1 cellular context compared by ENCODE assay signal in genomic region chr17:28189667-28190066, GRCh38.
TF ChIP-seq lines count a peak whose summit lies in the region.

No MANE protein-coding gene starts in this region.

TF ChIP-seq in GM23338, 12 proteins besides CTCF, POLR2A, EP300 and RAD21 (continued from another document):
- TF ChIP-seq, protein P1, sequence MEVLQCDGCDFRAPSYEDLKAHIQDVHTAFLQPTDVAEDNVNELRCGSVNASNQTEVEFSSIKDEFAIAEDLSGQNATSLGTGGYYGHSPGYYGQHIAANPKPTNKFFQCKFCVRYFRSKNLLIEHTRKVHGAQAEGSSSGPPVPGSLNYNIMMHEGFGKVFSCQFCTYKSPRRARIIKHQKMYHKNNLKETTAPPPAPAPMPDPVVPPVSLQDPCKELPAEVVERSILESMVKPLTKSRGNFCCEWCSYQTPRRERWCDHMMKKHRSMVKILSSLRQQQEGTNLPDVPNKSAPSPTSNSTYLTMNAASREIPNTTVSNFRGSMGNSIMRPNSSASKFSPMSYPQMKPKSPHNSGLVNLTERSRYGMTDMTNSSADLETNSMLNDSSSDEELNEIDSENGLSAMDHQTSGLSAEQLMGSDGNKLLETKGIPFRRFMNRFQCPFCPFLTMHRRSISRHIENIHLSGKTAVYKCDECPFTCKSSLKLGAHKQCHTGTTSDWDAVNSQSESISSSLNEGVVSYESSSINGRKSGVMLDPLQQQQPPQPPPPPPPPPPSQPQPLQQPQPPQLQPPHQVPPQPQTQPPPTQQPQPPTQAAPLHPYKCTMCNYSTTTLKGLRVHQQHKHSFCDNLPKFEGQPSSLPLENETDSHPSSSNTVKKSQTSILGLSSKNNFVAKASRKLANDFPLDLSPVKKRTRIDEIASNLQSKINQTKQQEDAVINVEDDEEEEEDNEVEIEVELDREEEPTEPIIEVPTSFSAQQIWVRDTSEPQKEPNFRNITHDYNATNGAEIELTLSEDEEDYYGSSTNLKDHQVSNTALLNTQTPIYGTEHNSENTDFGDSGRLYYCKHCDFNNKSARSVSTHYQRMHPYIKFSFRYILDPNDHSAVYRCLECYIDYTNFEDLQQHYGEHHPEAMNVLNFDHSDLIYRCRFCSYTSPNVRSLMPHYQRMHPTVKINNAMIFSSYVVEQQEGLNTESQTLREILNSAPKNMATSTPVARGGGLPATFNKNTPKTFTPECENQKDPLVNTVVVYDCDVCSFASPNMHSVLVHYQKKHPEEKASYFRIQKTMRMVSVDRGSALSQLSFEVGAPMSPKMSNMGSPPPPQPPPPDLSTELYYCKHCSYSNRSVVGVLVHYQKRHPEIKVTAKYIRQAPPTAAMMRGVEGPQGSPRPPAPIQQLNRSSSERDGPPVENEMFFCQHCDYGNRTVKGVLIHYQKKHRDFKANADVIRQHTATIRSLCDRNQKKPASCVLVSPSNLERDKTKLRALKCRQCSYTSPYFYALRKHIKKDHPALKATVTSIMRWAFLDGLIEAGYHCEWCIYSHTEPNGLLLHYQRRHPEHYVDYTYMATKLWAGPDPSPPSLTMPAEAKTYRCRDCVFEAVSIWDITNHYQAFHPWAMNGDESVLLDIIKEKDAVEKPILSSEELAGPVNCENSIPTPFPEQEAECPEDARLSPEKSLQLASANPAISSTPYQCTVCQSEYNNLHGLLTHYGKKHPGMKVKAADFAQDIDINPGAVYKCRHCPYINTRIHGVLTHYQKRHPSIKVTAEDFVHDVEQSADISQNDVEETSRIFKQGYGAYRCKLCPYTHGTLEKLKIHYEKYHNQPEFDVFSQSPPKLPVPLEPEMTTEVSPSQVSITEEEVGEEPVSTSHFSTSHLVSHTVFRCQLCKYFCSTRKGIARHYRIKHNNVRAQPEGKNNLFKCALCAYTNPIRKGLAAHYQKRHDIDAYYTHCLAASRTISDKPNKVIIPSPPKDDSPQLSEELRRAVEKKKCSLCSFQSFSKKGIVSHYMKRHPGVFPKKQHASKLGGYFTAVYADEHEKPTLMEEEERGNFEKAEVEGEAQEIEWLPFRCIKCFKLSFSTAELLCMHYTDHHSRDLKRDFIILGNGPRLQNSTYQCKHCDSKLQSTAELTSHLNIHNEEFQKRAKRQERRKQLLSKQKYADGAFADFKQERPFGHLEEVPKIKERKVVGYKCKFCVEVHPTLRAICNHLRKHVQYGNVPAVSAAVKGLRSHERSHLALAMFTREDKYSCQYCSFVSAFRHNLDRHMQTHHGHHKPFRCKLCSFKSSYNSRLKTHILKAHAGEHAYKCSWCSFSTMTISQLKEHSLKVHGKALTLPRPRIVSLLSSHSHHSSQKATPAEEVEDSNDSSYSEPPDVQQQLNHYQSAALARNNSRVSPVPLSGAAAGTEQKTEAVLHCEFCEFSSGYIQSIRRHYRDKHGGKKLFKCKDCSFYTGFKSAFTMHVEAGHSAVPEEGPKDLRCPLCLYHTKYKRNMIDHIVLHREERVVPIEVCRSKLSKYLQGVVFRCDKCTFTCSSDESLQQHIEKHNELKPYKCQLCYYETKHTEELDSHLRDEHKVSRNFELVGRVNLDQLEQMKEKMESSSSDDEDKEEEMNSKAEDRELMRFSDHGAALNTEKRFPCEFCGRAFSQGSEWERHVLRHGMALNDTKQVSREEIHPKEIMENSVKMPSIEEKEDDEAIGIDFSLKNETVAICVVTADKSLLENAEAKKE (CRISPR knock-in tag; IDR thresholded peaks at IDR 0.05) = no peak
- no peak for TF ChIP-seq JUNB (IDR thresholded peaks at IDR 0.05; ENCODE audit: unreplicated experiment)
